8 cellular contexts compared by ENCODE assay signal in the genomic region with DNA sequence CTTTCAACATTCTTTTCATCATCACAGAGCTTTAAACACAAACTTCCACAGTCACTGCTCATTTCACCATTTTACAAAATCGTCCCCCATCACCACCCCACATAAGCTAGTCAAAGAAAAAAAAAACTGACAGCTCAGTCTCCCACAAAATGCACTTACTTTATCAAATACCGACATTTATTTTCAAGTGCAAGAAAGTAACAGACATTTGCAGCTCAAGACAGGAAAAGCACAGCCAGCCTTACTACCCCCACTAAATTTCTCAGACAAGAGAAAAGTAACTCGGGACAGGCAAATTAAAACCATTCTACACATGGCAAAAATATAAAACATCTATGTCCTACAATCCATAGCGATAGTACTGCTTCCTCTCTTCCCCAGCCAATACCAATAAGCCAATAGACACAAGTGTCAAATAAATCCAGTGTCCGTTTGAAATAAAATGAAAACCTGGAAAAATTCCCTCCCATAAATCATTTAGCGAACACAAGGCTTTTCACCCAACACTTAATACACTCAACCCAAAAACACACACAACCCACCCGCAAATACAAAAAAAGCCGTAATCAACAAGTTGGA. TPM values are rescaled to one million over a fixed set of nuclear protein-coding genes. Genes with fewer than 3 reads are reported as not detected.
A peak's percentile ranks its signal among the peaks of the same experiment; 100 is the strongest.
DNase-seq lines count a peak whose midpoint lies in the region; ATAC-seq and TF ChIP-seq lines count a peak whose summit lies in the region.

No MANE protein-coding gene starts in this region.

- H3K4me3 ChIP-seq in A673 (ENCODE audit: low read depth, low read length, poor library complexity, severe bottlenecking) (peak overlapping the region; percentile 58), HUES64 (ENCODE audit: low read length) (peak overlapping the region; percentile 89), breast epithelium (peak overlapping the region; percentile 73 to 99 (median 83)), mucosa of rectum (ENCODE audit: low read length in 2 of 2) (peak overlapping the region; percentile 98)

- H3K27ac ChIP-seq in A673 (ENCODE audit: low read depth, low read length, poor library complexity, severe bottlenecking), result no peak overlapping the region
- no peak overlapping the region; the same call in 1 of the 2 replicates for H3K27ac ChIP-seq in HUES64 (ENCODE audit: low read depth, low read length)
- H3K27ac ChIP-seq in breast epithelium, result peak overlapping the region in 1 of 2 donors; percentile 94
- H3K27ac ChIP-seq in mucosa of rectum (ENCODE audit: low read depth in 2 of 2, low read length in 2 of 2), result peak overlapping the region; percentile 92 to 95

- TF ChIP-seq CTCF in A673 (conservative IDR thresholded peaks at IDR 0.05; ENCODE audit: low read depth, low read length) (no peak), breast epithelium (IDR thresholded peaks at IDR 0.05) (no peak)

- POLR2A ChIA-PET in A673 (lab: Charles Lee; ENCODE audit: low non-redundant PET), result no interaction called here

- ATAC-seq in GM19035 (IDR thresholded peaks at IDR 0.05; ENCODE audit: unreplicated experiment), result no peak
- ATAC-seq in HG03045 (IDR thresholded peaks at IDR 0.05; ENCODE audit: unreplicated experiment), result no peak

- H3K4me1 ChIP-seq in A673 (ENCODE audit: insufficient read depth, low read length, poor library complexity, severe bottlenecking) (no peaks in the 10 kb centered on the region), HUES64 (ENCODE audit: insufficient read depth, low read length) (peaks cover 42% of the 10 kb centered on the region), breast epithelium (peaks cover 0 to 4% of the 10 kb centered on the region in 2 donors), mucosa of rectum (ENCODE audit: control insufficient read depth in 2 of 2, insufficient read depth in 2 of 2, low read length in 2 of 2) (peaks cover 22 to 24% of the 10 kb centered on the region in 2 donors)

- 3% methylated on average over 8 of the region's 8 CpGs for WGBS in HUES64

- no peaks in the 10 kb centered on the region for H3K9me3 ChIP-seq in A673 (ENCODE audit: low read depth, low read length, poor library complexity, severe bottlenecking)
- H3K9me3 ChIP-seq in HUES64 (ENCODE audit: insufficient read depth, low read depth, low read length), result no peaks in the 10 kb centered on the region
- H3K9me3 ChIP-seq in breast epithelium, result no peaks in the 10 kb centered on the region
- H3K9me3 ChIP-seq in mucosa of rectum (ENCODE audit: control insufficient read depth in 2 of 2, low read length in 2 of 2), result no peaks in the 10 kb centered on the region

- no peak for TF ChIP-seq POLR2A in breast epithelium (IDR thresholded peaks at IDR 0.05)

- DNase-seq in A673 (ENCODE audit: low spot score) (no peak), breast epithelium (ENCODE audit: low spot score in 2 of 2) (no peak), RPMI8226 (no peak), NCI-H1436 treated with DMSO at 0.1 percent for 48 hours (lab: John Stamatoyannopoulos, UW) (no peak)

- H3K9ac ChIP-seq in HUES64 (ENCODE audit: low read depth, low read length) (peak overlapping the region; percentile 89), mucosa of rectum (ENCODE audit: low read depth in 1 of 2, low read length in 2 of 2) (peak overlapping the region; percentile 97 to 99)

- H3K36me3 ChIP-seq in A673 (ENCODE audit: insufficient read depth, low read length, poor library complexity, severe bottlenecking) (no peaks in the 10 kb centered on the region), HUES64 (ENCODE audit: insufficient read depth, low read length) (0 out of 2 replicates have a peak, but pooled peaks cover 2% of the 10 kb centered on the region), breast epithelium (no peaks in the 10 kb centered on the region), mucosa of rectum (ENCODE audit: control insufficient read depth in 2 of 2, insufficient read depth in 2 of 2, low read length in 2 of 2) (peaks cover 0 to 6% of the 10 kb centered on the region in 2 donors)

- H3K27me3 ChIP-seq in A673 (replicated peaks; ENCODE audit: insufficient read depth, low read depth, low read length, poor library complexity) (no peaks in the 10 kb centered on the region), HUES64 (ENCODE audit: insufficient read depth, low read length) (peaks cover 17% of the 10 kb centered on the region), breast epithelium (no peaks in the 10 kb centered on the region), mucosa of rectum (ENCODE audit: control insufficient read depth in 2 of 2, insufficient read depth in 2 of 2, low read length in 2 of 2) (no peaks in the 10 kb centered on the region)

- TSS peak; percentile 58 for BruUV-seq in A673 (replicated peaks; lab: Mats Ljungman, UMichigan)

- CTCF ChIA-PET in A673 (lab: Charles Lee), result no interaction called here

- intact Hi-C loops in A673 (cut with micrococcal nuclease; ENCODE audit: unreplicated experiment) (loop anchor here (10.0 kb wide), 1 partner anchor 379 kb away; no protein-coding TSS in a partner anchor), breast epithelium (cut with DNase I; ENCODE audit: low total_unique reads) (no loop called here)

RNA-seq across cellular contexts. Expression of a gene that starts 0.5 kb away (rescaled TPM):
- total RNA-seq in A673 (2021), result 6.7 and 7.5 TPM in 2 replicates
- 20.5 TPM for polyA plus RNA-seq in HUES64 (2013, experiment 1 of 2)
- polyA plus RNA-seq in HUES64 (2013, experiment 2 of 2), result 21.4 TPM
- total RNA-seq in breast epithelium, result 10 to 100 TPM in 2 of 3 donors, 1 to 10 TPM in 1; 9.4 to 15.5 (median 11.8) TPM

Comparison
In these comparisons a context has a peak if more than half of its experiments do, and no peak if none do; other contexts are left out.
1. H3K27ac ChIP-seq: peak in mucosa of rectum (2 of 2); none in A673 (single experiment) and HUES64 (single experiment).
2. Peak in every context shown above with its lines, with median percentiles within 50 percentile points of each other: H3K4me3 ChIP-seq.